Comparison of ENCODE assay signal across 9 cellular contexts in the genomic region with DNA sequence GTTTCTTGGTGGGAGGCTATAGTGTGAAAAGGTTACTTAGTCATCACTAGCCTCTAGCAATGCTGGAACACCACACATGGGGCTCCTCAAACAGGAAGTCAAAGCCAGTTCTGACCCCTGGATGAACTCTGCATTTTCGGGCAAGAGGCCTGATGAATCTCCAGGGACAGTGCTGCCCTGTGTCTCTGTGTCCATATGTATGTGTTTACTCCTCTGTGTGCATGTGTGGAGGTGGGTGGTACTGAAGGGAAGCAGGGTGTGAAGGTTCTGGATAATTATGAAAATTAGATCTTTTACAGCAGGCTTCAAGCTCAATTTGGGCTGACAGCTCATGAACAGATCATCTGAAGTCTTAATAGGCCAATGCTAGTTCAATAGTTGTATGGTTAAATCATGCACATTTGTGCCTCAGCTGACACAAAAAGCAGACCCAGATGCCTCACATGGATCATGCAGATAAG.
DNase-seq lines count a peak whose midpoint lies in the region; ATAC-seq and TF ChIP-seq lines count a peak whose summit lies in the region.
"Had no signal": no experiment of that assay in that cellular context is flagged by ENCODE, and none has a peak within 500 bp of the region (broad histone marks: within the 10 kb centered on the region; RNA-seq: fewer than 3 reads in every experiment).

No MANE protein-coding gene starts in this region.

- H3K4me1 ChIP-seq in OCI-LY3 (ENCODE audit: low read length) = peaks cover 12% of the 10 kb centered on the region

- 0 out of 2 replicates have a peak, but pooled peaks cover 3% of the 10 kb centered on the region for H3K27me3 ChIP-seq in OCI-LY3 (ENCODE audit: low read depth, low read length)

- intact Hi-C loops in posterior vena cava (cut with DNase I) = no loop called here

- no peaks in the 10 kb centered on the region for H3K79me2 ChIP-seq in OCI-LY3 (ENCODE audit: low read length)

- H3K9ac ChIP-seq in OCI-LY3 (ENCODE audit: low read length) = peak overlapping the region; percentile 6; the same call in 1 of the 2 replicates

- H3K4me2 ChIP-seq in OCI-LY3 (ENCODE audit: low read length) = peak overlapping the region; percentile 39

- H3K4me3 ChIP-seq in OCI-LY3 (ENCODE audit: low read length) (no peak overlapping the region), choroid plexus epithelial cell (ENCODE audit: low read depth, low read length) (no peak overlapping the region)
- H3K4me3 ChIP-seq: tibial artery had no signal

- H3K36me3 ChIP-seq in OCI-LY3 (replicated peaks; ENCODE audit: low read depth, low read length) = no peaks in the 10 kb centered on the region
- H3K36me3 ChIP-seq: tibial artery had no signal

- ATAC-seq in GM18517 (IDR thresholded peaks at IDR 0.05; ENCODE audit: unreplicated experiment) (peak; percentile 84), HG02938 (IDR thresholded peaks at IDR 0.05; ENCODE audit: unreplicated experiment) (peak; percentile 85)

- no peak overlapping the region for H3K27ac ChIP-seq in OCI-LY3 (ENCODE audit: low read length)
- H3K27ac ChIP-seq: tibial artery had no signal

- no peaks in the 10 kb centered on the region for H3K9me3 ChIP-seq in OCI-LY3 (ENCODE audit: insufficient read depth, low read length)
- H3K9me3 ChIP-seq: tibial artery had no signal

- TF ChIP-seq CTCF in AG09319 (IDR thresholded peaks at IDR 0.05; ENCODE audit: low read depth, low read length) (no peak), OCI-LY3 (IDR thresholded peaks at IDR 0.05; ENCODE audit: low read depth, low read length) (no peak), choroid plexus epithelial cell (conservative IDR thresholded peaks at IDR 0.05; ENCODE audit: low read depth, low read length) (no peak)

- peak; percentile 18 for DNase-seq in AG09319 (ENCODE audit: extremely low read depth, low read depth)
- peak; percentile 86 for DNase-seq in choroid plexus epithelial cell (ENCODE audit: low read depth)
- peak; percentile 78 for DNase-seq in non-pigmented ciliary epithelial cell (ENCODE audit: low read depth)
- DNase-seq in NCI-H2227 treated with DMSO at 0.1 percent for 48 hours (lab: John Stamatoyannopoulos, UW) = no peak
- no peak for DNase-seq in posterior vena cava (ENCODE audit: low spot score)

- H2AFZ ChIP-seq in OCI-LY3 (ENCODE audit: low read depth, low read length) = peak overlapping the region; percentile 64

- H4K20me1 ChIP-seq in OCI-LY3 (ENCODE audit: insufficient read depth, low read length) = no peaks in the 10 kb centered on the region

Comparison
In these comparisons a context has a peak if more than half of its experiments do, and no peak if none do; other contexts are left out.
1. DNase-seq: peak in AG09319 (single experiment), choroid plexus epithelial cell (single experiment) and non-pigmented ciliary epithelial cell (single experiment); none in NCI-H2227 treated with DMSO at 0.1 percent for 48 hours (single experiment) and posterior vena cava (single experiment).